In the genomic region with DNA sequence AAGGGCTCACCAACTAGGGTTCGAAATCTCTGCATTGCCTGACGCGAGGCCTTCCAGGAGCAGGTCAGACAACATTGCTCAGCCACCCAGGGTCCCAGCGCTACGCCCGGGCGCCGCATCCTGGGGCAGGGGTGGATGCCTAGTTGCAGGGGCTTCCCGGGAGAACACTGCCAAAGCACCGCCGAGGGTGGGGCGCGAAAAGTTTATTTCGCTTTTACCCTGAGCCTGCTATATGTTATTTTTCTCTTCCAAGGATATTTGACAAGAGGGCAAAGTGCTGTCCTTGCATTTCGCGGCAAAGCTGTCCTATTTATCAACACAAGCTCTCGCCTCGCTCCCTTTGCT, we compare ENCODE assay signal across 16 cellular contexts. TPM values are rescaled to one million over a fixed set of nuclear protein-coding genes. Genes with fewer than 3 reads are reported as not detected.
A peak's percentile ranks its signal among the peaks of the same experiment; 100 is the strongest.
DNase-seq lines count a peak whose midpoint lies in the region; ATAC-seq and TF ChIP-seq lines count a peak whose summit lies in the region.
"Had no signal": no experiment of that assay in that cellular context is flagged by ENCODE, and none has a peak within 500 bp of the region (broad histone marks: within the 10 kb centered on the region; RNA-seq: fewer than 3 reads in every experiment).

No MANE protein-coding gene starts in this region.

- peaks cover 3% of the 10 kb centered on the region for H4K20me1 ChIP-seq in H9 (ENCODE audit: control insufficient read depth, insufficient read depth, insufficient read length)

- no peak overlapping the region for H2BK20ac ChIP-seq in H9 (ENCODE audit: low read depth, low read length, poor library complexity, severe bottlenecking)

- H3K14ac ChIP-seq in H9 (ENCODE audit: insufficient read depth, low read length) (no peak overlapping the region), trophoblast cell (ENCODE audit: low read length) (no peak overlapping the region)

- TF ChIP-seq CTCF in H9 (conservative IDR thresholded peaks at IDR 0.05) = no peak
- TF ChIP-seq CTCF in endodermal cell (conservative IDR thresholded peaks at IDR 0.05) = no peak

- H3K27ac ChIP-seq in H9 (ENCODE audit: insufficient read length, low read depth, low read length) (no peak overlapping the region), endodermal cell (ENCODE audit: low read depth, low read length) (no peak overlapping the region), trophoblast cell (ENCODE audit: low read depth, low read length) (no peak overlapping the region)
- H3K27ac ChIP-seq: heart right ventricle, SJCRH30 had no signal

- no CpG with 5 or more reads among the region's 18 CpGs for WGBS in H9 (ENCODE audit: extremely low coverage, insufficient read length, low lambda C conversion rate)
- WGBS in endodermal cell (ENCODE audit: insufficient coverage in 1 of 2, insufficient read length in 1 of 2), 2 experiments = 0 to 1% methylated on average over 11 to 18 of the region's 18 CpGs
- no CpG with 5 or more reads among the region's 18 CpGs for WGBS in trophoblast cell (ENCODE audit: extremely low coverage, insufficient coverage, insufficient read length)

- H3K4me3 Mint-ChIP-seq in H9 = peak overlapping the region; percentile 63 to 86
- peak overlapping the region; percentile 52 for H3K4me3 Mint-ChIP-seq in endodermal cell
- no peak overlapping the region for H3K4me3 Mint-ChIP-seq in stimulated activated memory B cell treated with anti-CD40 and anti-IgM and Interleukin-4, amounts not matched to agents 10 μg/mL and 1 μg/mL and 100 μg/mL, for 72 hours
- H3K4me3 Mint-ChIP-seq: CD4-positive, alpha-beta T cell; memory B cell had no signal

- H3K9me3 ChIP-seq in H9 (ENCODE audit: control insufficient read depth, low read depth, low read length) = no peaks in the 10 kb centered on the region
- H3K9me3 ChIP-seq in endodermal cell (ENCODE audit: control insufficient read depth, low read length) = no peaks in the 10 kb centered on the region
- H3K9me3 ChIP-seq in trophoblast cell (ENCODE audit: insufficient read depth, low read depth, low read length) = peaks cover 10% of the 10 kb centered on the region
- H3K9me3 ChIP-seq: heart right ventricle, SJCRH30 had no signal

- H3K27me3 ChIP-seq in H9 (ENCODE audit: insufficient read depth, low read length) = peaks cover 85% of the 10 kb centered on the region
- H3K27me3 ChIP-seq in endodermal cell (ENCODE audit: control insufficient read depth, insufficient read depth, low read length, poor library complexity, severe bottlenecking) = peaks cover 100% of the 10 kb centered on the region
- H3K27me3 ChIP-seq in trophoblast cell (ENCODE audit: insufficient read depth, low read length) = peaks cover 82% of the 10 kb centered on the region

- no peak overlapping the region for H4K12ac ChIP-seq in trophoblast cell (ENCODE audit: low read depth, low read length)

- H3K36me3 ChIP-seq in endodermal cell (ENCODE audit: control insufficient read depth, insufficient read depth, low read length) = no peaks in the 10 kb centered on the region
- no peaks in the 10 kb centered on the region for H3K36me3 ChIP-seq in trophoblast cell (ENCODE audit: control insufficient read depth in 1 of 2, insufficient read depth in 2 of 2, low read length in 2 of 2)
- H3K36me3 ChIP-seq: heart right ventricle, SJCRH30 had no signal

- H2BK12ac ChIP-seq in H9 (ENCODE audit: insufficient read length, low read depth, low read length) = no peak overlapping the region
- H2BK12ac ChIP-seq in trophoblast cell (ENCODE audit: low read length) = no peak overlapping the region

- H3K4me1 Mint-ChIP-seq in H9 (peaks cover 73 to 82% of the 10 kb centered on the region in 2 experiments), endodermal cell (peaks cover 58% of the 10 kb centered on the region)
- H3K4me1 Mint-ChIP-seq in stimulated activated memory B cell treated with anti-CD40 and anti-IgM and Interleukin-4, amounts not matched to agents 10 μg/mL and 1 μg/mL and 100 μg/mL, for 72 hours = no peaks in the 10 kb centered on the region

- no peak overlapping the region for H3T11ph ChIP-seq in H9 (ENCODE audit: low read length)

- H4K91ac ChIP-seq in H9 (ENCODE audit: insufficient read length, low read depth, low read length) = no peak overlapping the region
- no peak overlapping the region for H4K91ac ChIP-seq in trophoblast cell (ENCODE audit: low read depth, low read length)

- no peak overlapping the region for H3K56ac ChIP-seq in H9 (ENCODE audit: insufficient read length, low read depth, low read length)

- H2AK5ac ChIP-seq in H9 (ENCODE audit: insufficient read length, low read length) (no peak overlapping the region), trophoblast cell (ENCODE audit: low read length) (no peak overlapping the region)

- H3K27me3 Mint-ChIP-seq in H9 (ENCODE audit: low read depth) (peaks cover 100% of the 10 kb centered on the region), endodermal cell (ENCODE audit: insufficient read depth) (peaks cover 100% of the 10 kb centered on the region)
- H3K27me3 Mint-ChIP-seq in stimulated activated memory B cell treated with anti-CD40 and anti-IgM and Interleukin-4, amounts not matched to agents 10 μg/mL and 1 μg/mL and 100 μg/mL, for 72 hours = peaks cover 86% of the 10 kb centered on the region

- H3K4me2 ChIP-seq in H9 (ENCODE audit: insufficient read depth, insufficient read length, low read length) = peak overlapping the region; percentile 64
- peak overlapping the region; percentile 55 for H3K4me2 ChIP-seq in trophoblast cell (ENCODE audit: low read length)

- H3K9me3 Mint-ChIP-seq in H9 = peaks cover 0 to 2% of the 10 kb centered on the region in 2 experiments; a peak in 2 of 5 replicates
- no peaks in the 10 kb centered on the region for H3K9me3 Mint-ChIP-seq in endodermal cell
- no peaks in the 10 kb centered on the region for H3K9me3 Mint-ChIP-seq in stimulated activated memory B cell treated with anti-CD40 and anti-IgM and Interleukin-4, amounts not matched to agents 10 μg/mL and 1 μg/mL and 100 μg/mL, for 72 hours
- H3K9me3 Mint-ChIP-seq: CD4-positive, alpha-beta T cell; memory B cell had no signal

- H2BK15ac ChIP-seq in H9 (ENCODE audit: low read depth, low read length) = no peak overlapping the region

- H3K79me2 ChIP-seq in H9 (ENCODE audit: insufficient read depth, low read length) = no peaks in the 10 kb centered on the region
- H3K79me2 ChIP-seq in trophoblast cell (ENCODE audit: control insufficient read depth, insufficient read depth, low read length, poor library complexity) = no peaks in the 10 kb centered on the region

- DNase-seq in DMS79 treated with DMSO at 0.1 percent for 48 hours (lab: John Stamatoyannopoulos, UW) = peak; percentile 41
- peak; percentile 49 for DNase-seq in H9
- peak; percentile 80 for DNase-seq in endodermal cell
- DNase-seq in trophoblast cell = peak in 1 of 2 donors; percentile 6
- DNase-seq in SK-N-DZ (ENCODE audit: low spot score) = no peak
- DNase-seq: activated CD4-positive, CD25-positive, alpha-beta regulatory T cell; CD4-positive, alpha-beta T cell; heart right ventricle; SJCRH30; stimulated activated CD4-positive, alpha-beta T cell treated with anti-CD3 and anti-CD28 coated beads, Interleukin-2, amount 100 ng/mL, for 48 hours; stimulated activated naive CD4-positive, alpha-beta T cell had no signal

- H3K4ac ChIP-seq in H9 (ENCODE audit: low read depth, low read length) (no peak overlapping the region), trophoblast cell (ENCODE audit: low read depth, low read length) (no peak overlapping the region)

- no peak overlapping the region for H3K18ac ChIP-seq in H9 (ENCODE audit: insufficient read length, low read depth, low read length)
- no peak overlapping the region for H3K18ac ChIP-seq in trophoblast cell (ENCODE audit: low read length)

- no peak overlapping the region for H4K8ac ChIP-seq in H9 (replicated peaks; ENCODE audit: insufficient read length, low read depth, low read length)
- no peak overlapping the region for H4K8ac ChIP-seq in trophoblast cell (ENCODE audit: low read depth, low read length)

- H2BK5ac ChIP-seq in H9 (ENCODE audit: insufficient read length, low read length) (no peak overlapping the region), trophoblast cell (ENCODE audit: low read depth, low read length, poor library complexity) (no peak overlapping the region)

- H2BK120ac ChIP-seq in H9 (ENCODE audit: low read depth, low read length, poor library complexity, severe bottlenecking) (no peak overlapping the region), trophoblast cell (ENCODE audit: insufficient read depth, low read length, poor library complexity) (no peak overlapping the region)

- H3K23ac ChIP-seq in H9 (ENCODE audit: insufficient read length, low read depth, low read length) (no peak overlapping the region), trophoblast cell (ENCODE audit: low read length) (no peak overlapping the region)

- H3K79me1 ChIP-seq in H9 (ENCODE audit: insufficient read depth, low read depth, low read length, poor library complexity, severe bottlenecking) (no peaks in the 10 kb centered on the region), trophoblast cell (ENCODE audit: low read length) (peaks cover 6% of the 10 kb centered on the region)

- H3K36me3 Mint-ChIP-seq in H9 (ENCODE audit: insufficient read depth in 1 of 3, low read depth in 3 of 3) = peaks cover 0 to 1% (median 0%) of the 10 kb centered on the region in 3 experiments; a peak in 1 of 7 replicates
- no peaks in the 10 kb centered on the region for H3K36me3 Mint-ChIP-seq in endodermal cell (ENCODE audit: low read depth)
- peaks cover 6% of the 10 kb centered on the region for H3K36me3 Mint-ChIP-seq in stimulated activated memory B cell treated with anti-CD40 and anti-IgM and Interleukin-4, amounts not matched to agents 10 μg/mL and 1 μg/mL and 100 μg/mL, for 72 hours
- H3K36me3 Mint-ChIP-seq: memory B cell had no signal

- ATAC-seq in GM18511 (IDR thresholded peaks at IDR 0.05; ENCODE audit: unreplicated experiment) = no peak
- ATAC-seq in stimulated activated memory B cell treated with anti-CD40 and anti-IgM and Interleukin-4, amounts not matched to agents 10 μg/mL and 1 μg/mL and 100 μg/mL, for 72 hours = no peak
- ATAC-seq: heart right ventricle had no signal

- no peak overlapping the region for H3K27ac Mint-ChIP-seq in H9
- no peak overlapping the region for H3K27ac Mint-ChIP-seq in endodermal cell
- H3K27ac Mint-ChIP-seq in stimulated activated memory B cell treated with anti-CD40 and anti-IgM and Interleukin-4, amounts not matched to agents 10 μg/mL and 1 μg/mL and 100 μg/mL, for 72 hours = no peak overlapping the region
- H3K27ac Mint-ChIP-seq: CD4-positive, alpha-beta T cell; memory B cell had no signal

- peak overlapping the region; percentile 56 for H3K4me3 ChIP-seq in endodermal cell (ENCODE audit: low read length)
- H3K4me3 ChIP-seq in trophoblast cell (ENCODE audit: low read depth, low read length) = no peak overlapping the region
- H3K4me3 ChIP-seq: SJCRH30 had no signal

- H2AFZ ChIP-seq in H9 (ENCODE audit: low read length) = no peak overlapping the region
- no peak overlapping the region for H2AFZ ChIP-seq in trophoblast cell (ENCODE audit: insufficient read depth, low read length, poor library complexity)

- H4K5ac ChIP-seq in H9 (ENCODE audit: insufficient read length, low read depth, low read length) = no peak overlapping the region

- H3K9ac ChIP-seq in H9 (ENCODE audit: extremely low read depth, insufficient read length, low read length) (no peak overlapping the region), endodermal cell (ENCODE audit: extremely low read depth, low read length, poor library complexity, severe bottlenecking) (no peak overlapping the region), trophoblast cell (ENCODE audit: low read length) (no peak overlapping the region)

- H3K4me1 ChIP-seq in H9 (ENCODE audit: insufficient read depth, low read length) (no peaks in the 10 kb centered on the region), endodermal cell (ENCODE audit: control insufficient read depth, insufficient read depth, low read length) (peaks cover 21% of the 10 kb centered on the region), trophoblast cell (ENCODE audit: control insufficient read depth in 1 of 2, insufficient read depth in 2 of 2, low read length in 2 of 2) (peaks cover 32 to 42% of the 10 kb centered on the region in 2 experiments)
- H3K4me1 ChIP-seq: SJCRH30 had no signal

- peaks cover 17% of the 10 kb centered on the region for H3K23me2 ChIP-seq in H9 (ENCODE audit: insufficient read length, low read depth, low read length, poor library complexity, severe bottlenecking)

RNA-seq across cellular contexts. Expression of gene SOX14, which starts 0.5 kb away (rescaled TPM):
- total RNA-seq in H9 (2021) = 0.35 and 0.57 TPM in 2 replicates
- total RNA-seq in endodermal cell = under 1 TPM in 1 of 2 donors, not detected in 1; 0.13 TPM
- 0.25 TPM for polyA plus RNA-seq in endodermal cell (2013, experiment 1 of 2)
- 0.12 TPM for polyA plus RNA-seq in endodermal cell (2013, experiment 2 of 2)
- polyA plus RNA-seq in trophoblast cell (2013) = 1.5 TPM in 2 replicates
- not detected in 2 replicates for polyA plus RNA-seq in SK-N-DZ (2014; cell fraction: cytosol; rRNA removed)
- polyA plus RNA-seq in SK-N-DZ (2014; cell fraction: nucleus; rRNA removed) = not detected in 2 replicates
- total RNA-seq: aorta; CD4-positive, alpha-beta T cell; heart right ventricle; posterior vena cava; SJCRH30 had no signal
- polyA plus RNA-seq: aorta, heart right ventricle had no signal
